In the genomic region with DNA sequence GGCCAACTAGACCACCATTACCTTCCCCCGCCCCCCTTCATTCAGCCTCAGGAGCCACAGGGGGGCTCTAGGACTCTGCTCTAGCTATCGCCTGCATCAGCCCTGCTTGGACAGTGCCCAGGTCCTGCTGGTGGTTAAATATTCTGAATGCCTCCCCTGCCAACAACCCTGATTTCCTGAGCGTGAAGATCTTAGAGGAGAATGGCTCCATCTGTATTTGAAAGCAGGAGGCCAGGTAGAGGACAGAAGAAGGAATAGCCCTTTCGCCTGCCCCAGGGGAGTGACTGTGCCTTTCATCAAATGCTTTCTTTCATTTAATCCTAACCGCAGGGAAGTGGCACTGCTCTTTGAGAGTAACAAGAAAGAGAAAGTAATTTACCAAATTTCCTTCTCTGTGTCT, we compare ENCODE assay signal across 20 cellular contexts.
DNase-seq lines count a peak whose midpoint lies in the region; TF ChIP-seq lines count a peak whose summit lies in the region.
"Had no signal": no experiment of that assay in that cellular context is flagged by ENCODE, and none has a peak within 500 bp of the region (broad histone marks: within the 10 kb centered on the region; RNA-seq: fewer than 3 reads in every experiment).

No MANE protein-coding gene starts in this region.

- H3K27me3 ChIP-seq in iPS-20b (ENCODE audit: insufficient read depth, low read length): peaks cover 3% of the 10 kb centered on the region; the same call in 1 of the 2 replicates
- no peaks in the 10 kb centered on the region for H3K27me3 ChIP-seq in tibial nerve

- no peak overlapping the region for H3K9ac ChIP-seq in iPS-20b (ENCODE audit: low read depth, low read length)

- TF ChIP-seq POLR2A in tibial nerve (IDR thresholded peaks at IDR 0.05): no peak

- H3K4me3 ChIP-seq in iPS-20b (ENCODE audit: low read length) (peak overlapping the region; percentile 5; the same call in 1 of the 2 replicates), tibial nerve (no peak overlapping the region)
- H3K4me3 ChIP-seq: PC-9, sigmoid colon, SJSA1 had no signal

- no peak for TF ChIP-seq EP300 in tibial nerve (IDR thresholded peaks at IDR 0.05)

- H3K27ac ChIP-seq in iPS-20b (ENCODE audit: low read length) (no peak overlapping the region), tibial nerve (peak overlapping the region in 1 of 4 donors; percentile 53)
- H3K27ac ChIP-seq: PC-9, sigmoid colon, SJSA1, VCaP had no signal

- 44 to 45% methylated on average over 5 of the region's 5 CpGs for WGBS in tibial nerve, 2 donors

- H3K9me3 ChIP-seq in iPS-20b (ENCODE audit: insufficient read depth, low read depth, low read length) (no peaks in the 10 kb centered on the region), tibial nerve (peaks cover 0 to 6% (median 0%) of the 10 kb centered on the region in 4 donors)
- H3K9me3 ChIP-seq: sigmoid colon, SJSA1 had no signal

- peak; percentile 34 for DNase-seq in ELF-1 (ENCODE audit: low read depth, low spot score)
- DNase-seq in H4 (ENCODE audit: low spot score): peak; percentile 42
- DNase-seq in SK-MEL-5 (ENCODE audit: low read depth, low spot score): peak; percentile 31
- no peak for DNase-seq in activated CD8-positive, alpha-beta memory T cell treated with anti-CD3 and anti-CD28 coated beads for 24 hours
- no peak for DNase-seq in tibial nerve (ENCODE audit: low spot score in 2 of 2)
- no peak for DNase-seq in mesenteric fat pad (ENCODE audit: low spot score)
- DNase-seq in activated CD4-positive, alpha-beta T cell treated with anti-CD3 and anti-CD28 coated beads for 48 hours: no peak
- DNase-seq: activated CD4-positive, alpha-beta T cell treated with anti-CD3 and anti-CD28 coated beads, Interleukin-2, amount 50 U/mL, for 48 hours; DMS 273 treated with DMSO at 0.1 percent for 48 hours; KBM-7; NCI-H187 treated with DMSO at 0.1 percent for 48 hours; NCI-H226; NCI-H82; nephron progenitor cell; PC-9; sigmoid colon; T-helper 17 cell had no signal

- in situ Hi-C loops in SK-MEL-5 (cut with HindIII; ENCODE audit: low pct_unique_long_range_greater_than_20kb, low sequenced_read_pairs): no loop called here

- TF ChIP-seq CTCF in tibial nerve (IDR thresholded peaks at IDR 0.05): no peak

- H3K36me3 ChIP-seq in iPS-20b (ENCODE audit: insufficient read depth, low read depth, low read length) (no peaks in the 10 kb centered on the region), tibial nerve (no peaks in the 10 kb centered on the region)
- H3K36me3 ChIP-seq: sigmoid colon, SJSA1 had no signal

- H3K4me1 ChIP-seq in iPS-20b (ENCODE audit: insufficient read depth, low read length) (peaks cover 17% of the 10 kb centered on the region), tibial nerve (no peaks in the 10 kb centered on the region)
- H3K4me1 ChIP-seq: sigmoid colon, SJSA1 had no signal

Comparison
In these comparisons a context has a peak if more than half of its experiments do, and no peak if none do; other contexts are left out.
1. DNase-seq: peak in ELF-1 (single experiment), H4 (single experiment) and SK-MEL-5 (single experiment); none in activated CD8-positive, alpha-beta memory T cell treated with anti-CD3 and anti-CD28 coated beads for 24 hours (single experiment), tibial nerve (0 of 2), mesenteric fat pad (single experiment) and activated CD4-positive, alpha-beta T cell treated with anti-CD3 and anti-CD28 coated beads for 48 hours (single experiment).